ENCODE assay signal across 1 cellular context in genomic region chr12:69470189-69471094, GRCh38.
TF ChIP-seq lines count a peak whose summit lies in the region.

A gene with protein sequence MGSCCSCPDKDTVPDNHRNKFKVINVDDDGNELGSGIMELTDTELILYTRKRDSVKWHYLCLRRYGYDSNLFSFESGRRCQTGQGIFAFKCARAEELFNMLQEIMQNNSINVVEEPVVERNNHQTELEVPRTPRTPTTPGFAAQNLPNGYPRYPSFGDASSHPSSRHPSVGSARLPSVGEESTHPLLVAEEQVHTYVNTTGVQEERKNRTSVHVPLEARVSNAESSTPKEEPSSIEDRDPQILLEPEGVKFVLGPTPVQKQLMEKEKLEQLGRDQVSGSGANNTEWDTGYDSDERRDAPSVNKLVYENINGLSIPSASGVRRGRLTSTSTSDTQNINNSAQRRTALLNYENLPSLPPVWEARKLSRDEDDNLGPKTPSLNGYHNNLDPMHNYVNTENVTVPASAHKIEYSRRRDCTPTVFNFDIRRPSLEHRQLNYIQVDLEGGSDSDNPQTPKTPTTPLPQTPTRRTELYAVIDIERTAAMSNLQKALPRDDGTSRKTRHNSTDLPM (plus strand): TSS chr12:69470388. CDS start chr12:69569031, 98,643 bp downstream.

TF ChIP-seq in HepG2, 621 proteins besides CTCF, POLR2A, EP300 and RAD21 (continued from another document):
- TF ChIP-seq, protein P1, sequence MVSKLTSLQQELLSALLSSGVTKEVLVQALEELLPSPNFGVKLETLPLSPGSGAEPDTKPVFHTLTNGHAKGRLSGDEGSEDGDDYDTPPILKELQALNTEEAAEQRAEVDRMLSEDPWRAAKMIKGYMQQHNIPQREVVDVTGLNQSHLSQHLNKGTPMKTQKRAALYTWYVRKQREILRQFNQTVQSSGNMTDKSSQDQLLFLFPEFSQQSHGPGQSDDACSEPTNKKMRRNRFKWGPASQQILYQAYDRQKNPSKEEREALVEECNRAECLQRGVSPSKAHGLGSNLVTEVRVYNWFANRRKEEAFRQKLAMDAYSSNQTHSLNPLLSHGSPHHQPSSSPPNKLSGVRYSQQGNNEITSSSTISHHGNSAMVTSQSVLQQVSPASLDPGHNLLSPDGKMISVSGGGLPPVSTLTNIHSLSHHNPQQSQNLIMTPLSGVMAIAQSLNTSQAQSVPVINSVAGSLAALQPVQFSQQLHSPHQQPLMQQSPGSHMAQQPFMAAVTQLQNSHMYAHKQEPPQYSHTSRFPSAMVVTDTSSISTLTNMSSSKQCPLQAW (CRISPR knock-in tag; IDR thresholded peaks at IDR 0.05), result no peak
- TF ChIP-seq ZNF776 (CRISPR knock-in tag; IDR thresholded peaks at IDR 0.05) (no peak), U2AF2 (IDR thresholded peaks at IDR 0.05; ENCODE audit: low read depth, low read length) (no peak), CSRNP1 (CRISPR knock-in tag; IDR thresholded peaks at IDR 0.05) (0 out of 2 replicates have a peak, but pooled peaks have one; percentile 42), PCBP1 (IDR thresholded peaks at IDR 0.05; ENCODE audit: borderline replicate concordance, low read depth, low read length) (no peak), HBP1 (CRISPR knock-in tag; IDR thresholded peaks at IDR 0.05; ENCODE audit: low read depth) (peak; percentile 72)
- TF ChIP-seq, protein P2, sequence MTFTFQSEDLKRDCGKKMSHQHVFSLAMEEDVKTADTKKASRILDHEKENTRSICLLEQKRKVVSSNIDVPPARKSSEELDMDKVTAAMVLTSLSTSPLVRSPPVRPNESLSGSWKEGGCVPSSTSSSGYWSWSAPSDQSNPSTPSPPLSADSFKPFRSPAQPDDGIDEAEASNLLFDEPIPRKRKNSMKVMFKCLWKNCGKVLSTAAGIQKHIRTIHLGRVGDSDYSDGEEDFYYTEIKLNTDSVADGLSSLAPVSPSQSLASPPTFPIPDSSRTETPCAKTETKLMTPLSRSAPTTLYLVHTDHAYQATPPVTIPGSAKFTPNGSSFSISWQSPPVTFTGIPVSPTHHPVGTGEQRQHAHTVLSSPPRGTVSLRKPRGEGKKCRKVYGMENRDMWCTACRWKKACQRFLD (CRISPR knock-in tag; IDR thresholded peaks at IDR 0.05; ENCODE audit: borderline replicate concordance), result peak; percentile 83; the same call in 1 of the 2 replicates
- TF ChIP-seq, protein P3, sequence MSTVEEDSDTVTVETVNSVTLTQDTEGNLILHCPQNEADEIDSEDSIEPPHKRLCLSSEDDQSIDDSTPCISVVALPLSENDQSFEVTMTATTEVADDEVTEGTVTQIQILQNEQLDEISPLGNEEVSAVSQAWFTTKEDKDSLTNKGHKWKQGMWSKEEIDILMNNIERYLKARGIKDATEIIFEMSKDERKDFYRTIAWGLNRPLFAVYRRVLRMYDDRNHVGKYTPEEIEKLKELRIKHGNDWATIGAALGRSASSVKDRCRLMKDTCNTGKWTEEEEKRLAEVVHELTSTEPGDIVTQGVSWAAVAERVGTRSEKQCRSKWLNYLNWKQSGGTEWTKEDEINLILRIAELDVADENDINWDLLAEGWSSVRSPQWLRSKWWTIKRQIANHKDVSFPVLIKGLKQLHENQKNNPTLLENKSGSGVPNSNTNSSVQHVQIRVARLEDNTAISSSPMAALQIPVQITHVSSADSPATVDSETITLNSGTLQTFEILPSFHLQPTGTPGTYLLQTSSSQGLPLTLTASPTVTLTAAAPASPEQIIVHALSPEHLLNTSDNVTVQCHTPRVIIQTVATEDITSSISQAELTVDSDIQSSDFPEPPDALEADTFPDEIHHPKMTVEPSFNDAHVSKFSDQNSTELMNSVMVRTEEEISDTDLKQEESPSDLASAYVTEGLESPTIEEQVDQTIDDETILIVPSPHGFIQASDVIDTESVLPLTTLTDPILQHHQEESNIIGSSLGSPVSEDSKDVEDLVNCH (CRISPR knock-in tag; IDR thresholded peaks at IDR 0.05), result no peak
- TF ChIP-seq, protein P4, sequence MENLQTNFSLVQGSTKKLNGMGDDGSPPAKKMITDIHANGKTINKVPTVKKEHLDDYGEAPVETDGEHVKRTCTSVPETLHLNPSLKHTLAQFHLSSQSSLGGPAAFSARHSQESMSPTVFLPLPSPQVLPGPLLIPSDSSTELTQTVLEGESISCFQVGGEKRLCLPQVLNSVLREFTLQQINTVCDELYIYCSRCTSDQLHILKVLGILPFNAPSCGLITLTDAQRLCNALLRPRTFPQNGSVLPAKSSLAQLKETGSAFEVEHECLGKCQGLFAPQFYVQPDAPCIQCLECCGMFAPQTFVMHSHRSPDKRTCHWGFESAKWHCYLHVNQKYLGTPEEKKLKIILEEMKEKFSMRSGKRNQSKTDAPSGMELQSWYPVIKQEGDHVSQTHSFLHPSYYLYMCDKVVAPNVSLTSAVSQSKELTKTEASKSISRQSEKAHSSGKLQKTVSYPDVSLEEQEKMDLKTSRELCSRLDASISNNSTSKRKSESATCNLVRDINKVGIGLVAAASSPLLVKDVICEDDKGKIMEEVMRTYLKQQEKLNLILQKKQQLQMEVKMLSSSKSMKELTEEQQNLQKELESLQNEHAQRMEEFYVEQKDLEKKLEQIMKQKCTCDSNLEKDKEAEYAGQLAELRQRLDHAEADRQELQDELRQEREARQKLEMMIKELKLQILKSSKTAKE (CRISPR knock-in tag; IDR thresholded peaks at IDR 0.05; ENCODE audit: borderline replicate concordance), result no peak
